1 cellular context compared by ENCODE assay signal in the genomic region with DNA sequence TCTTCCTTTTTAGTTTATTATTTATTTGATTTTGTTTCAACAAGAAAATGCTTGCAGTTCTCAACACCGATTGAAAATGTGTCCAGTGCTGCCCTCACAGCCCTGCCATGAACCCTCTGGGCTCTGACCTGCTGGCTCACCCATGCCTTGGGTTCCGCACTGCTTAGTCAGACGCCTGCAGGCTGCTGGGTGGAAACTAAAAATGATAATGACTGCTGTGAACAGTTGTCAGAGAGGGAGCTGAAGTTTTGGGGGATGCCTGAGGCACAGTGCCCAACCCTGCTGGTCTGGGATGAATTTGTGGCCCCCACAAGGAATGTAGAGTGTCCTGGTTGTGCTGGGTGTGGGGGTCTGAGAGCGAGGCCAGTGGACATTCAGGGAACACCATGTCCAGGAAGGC.
TF ChIP-seq lines count a peak whose summit lies in the region.

No MANE protein-coding gene starts in this region.

TF ChIP-seq in H1, 55 proteins besides CTCF, POLR2A, EP300 and RAD21:
- TF ChIP-seq RNF2 (IDR thresholded peaks at IDR 0.05; ENCODE audit: borderline replicate concordance, low read depth, low read length, missing control alignments, poor library complexity, severe bottlenecking) (no peak), RXRA (IDR thresholded peaks at IDR 0.05; ENCODE audit: insufficient read depth, low read depth, low read length) (no peak), TBP (IDR thresholded peaks at IDR 0.05; ENCODE audit: low read depth, low read length) (no peak), RBBP5 (IDR thresholded peaks at IDR 0.05; ENCODE audit: borderline replicate concordance, low read depth, low read length) (no peak), HDAC2 (IDR thresholded peaks at IDR 0.05; ENCODE audit: borderline replicate concordance in 1 of 2, low read depth in 2 of 2, low read length in 2 of 2) (no peak), CHD7 (IDR thresholded peaks at IDR 0.05; ENCODE audit: insufficient replicate concordance, low read length) (no peak), ATF3 (IDR thresholded peaks at IDR 0.05; ENCODE audit: insufficient read depth, low read depth, low read length) (no peak), JUND (IDR thresholded peaks at IDR 0.05; ENCODE audit: low read length) (no peak), CEBPB (IDR thresholded peaks at IDR 0.05; ENCODE audit: low read depth, low read length) (no peak)
